8 cellular contexts compared by ENCODE assay signal in the genomic region with DNA sequence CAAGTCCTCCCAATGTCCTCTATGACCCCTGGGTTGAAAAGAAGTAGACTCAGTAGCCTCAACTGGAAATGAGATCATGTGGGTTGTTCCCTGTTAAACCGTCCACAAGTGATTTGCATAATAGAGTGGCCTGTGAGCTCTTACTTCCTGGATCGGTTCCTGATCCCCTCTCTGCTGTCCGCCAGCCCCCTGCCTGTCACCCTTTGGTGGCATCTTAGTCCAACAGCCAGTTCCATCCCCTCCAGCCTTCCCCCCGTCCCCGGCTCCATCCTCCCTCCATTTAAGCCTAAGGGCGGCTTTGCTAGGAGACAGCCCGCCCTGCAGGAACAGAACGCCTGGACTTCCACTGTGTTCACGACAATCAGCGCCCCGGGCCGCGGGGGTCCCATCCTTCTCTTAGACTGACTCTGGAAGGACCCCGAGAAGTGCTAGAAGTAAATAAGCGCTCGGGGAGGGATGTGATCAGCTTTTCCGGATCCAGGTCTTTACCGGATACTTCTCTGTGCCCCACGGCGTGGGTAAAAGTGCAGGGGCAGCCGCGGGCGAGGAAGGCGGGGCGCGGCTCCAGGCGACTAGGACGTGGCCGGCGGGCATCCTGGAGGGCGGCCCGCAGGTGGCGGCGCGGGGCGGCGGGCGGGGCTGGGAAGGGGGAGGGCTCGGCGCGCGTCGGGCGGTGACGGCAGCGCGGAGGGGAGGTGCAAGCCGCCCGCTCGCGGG. TPM values are rescaled to one million over a fixed set of nuclear protein-coding genes. Genes with fewer than 3 reads are reported as not detected.
DNase-seq lines count a peak whose midpoint lies in the region; ATAC-seq and TF ChIP-seq lines count a peak whose summit lies in the region.

No MANE protein-coding gene starts in this region.

- H3K27me3 ChIP-seq in lung (ENCODE audit: control insufficient read depth, insufficient read depth), result no peaks in the 10 kb centered on the region

- peak overlapping the region; percentile 83 to 89 for H3K27ac ChIP-seq in lung (ENCODE audit: low read depth in 1 of 2, low read length in 1 of 2)

- TF ChIP-seq CTCF in lung (IDR thresholded peaks at IDR 0.05; ENCODE audit: control extremely low read depth, extremely low read depth), result no peak

- peak; percentile 64 for ATAC-seq in HG02840 (IDR thresholded peaks at IDR 0.05; ENCODE audit: low FRiP score, unreplicated experiment)
- peak; percentile 93 for ATAC-seq in lung (ENCODE audit: insufficient read depth, low FRiP score)

- WGBS in lung, 2 donors, result 0 to 1% methylated on average over 37 to 51 of the region's 51 CpGs

- H3K4me1 ChIP-seq in lung (ENCODE audit: control insufficient read depth in 2 of 2, insufficient read depth in 2 of 2, low read length in 2 of 2), result peaks cover 4 to 7% of the 10 kb centered on the region in 2 donors

- peak overlapping the region; percentile 24 for H3K4me3 ChIP-seq in lung

- DNase-seq in NCI-H748 (lab: John Stamatoyannopoulos, UW; ENCODE audit: unreplicated experiment), result peak; percentile 68
- no peak for DNase-seq in NCI-H748 treated with DMSO at 0.1 percent for 48 hours (lab: John Stamatoyannopoulos, UW)
- DNase-seq in NCI-H510A (lab: John Stamatoyannopoulos, UW), result peak; percentile 9
- DNase-seq in activated CD4-positive, alpha-beta T cell treated with anti-CD3 and anti-CD28 coated beads, Interleukin-2, amount 50 U/mL, for 4 hours, result peak; percentile 58
- DNase-seq in ecto neural progenitor cell (ENCODE audit: low spot score), result peak; percentile 86
- peak; percentile 76 for DNase-seq in lung (ENCODE audit: low spot score)
- DNase-seq in stimulated activated CD4-positive, alpha-beta T cell treated with anti-CD3 and anti-CD28 coated beads, TNF-alpha, amount 100 ng/mL, for 24 hours (ENCODE audit: low read depth in 3 of 3), result peak; percentile 46 to 69 (median 55)

- no peaks in the 10 kb centered on the region for H3K36me3 ChIP-seq in lung (ENCODE audit: control insufficient read depth in 2 of 2, insufficient read depth in 2 of 2, low read length in 2 of 2)

- no peaks in the 10 kb centered on the region for H3K9me3 ChIP-seq in lung (ENCODE audit: control insufficient read depth in 2 of 2, insufficient read depth in 1 of 2, low read length in 1 of 2)

RNA-seq across cellular contexts. Expression of a gene that starts 51.2 kb away (rescaled TPM):
- 10 to 100 TPM; 21.1 to 56.0 TPM for total RNA-seq in lung
- polyA plus RNA-seq in lung, result 1 to 10 TPM; 2.8 to 4.1 TPM
